ENCODE assay signal across 19 cellular contexts in the genomic region with DNA sequence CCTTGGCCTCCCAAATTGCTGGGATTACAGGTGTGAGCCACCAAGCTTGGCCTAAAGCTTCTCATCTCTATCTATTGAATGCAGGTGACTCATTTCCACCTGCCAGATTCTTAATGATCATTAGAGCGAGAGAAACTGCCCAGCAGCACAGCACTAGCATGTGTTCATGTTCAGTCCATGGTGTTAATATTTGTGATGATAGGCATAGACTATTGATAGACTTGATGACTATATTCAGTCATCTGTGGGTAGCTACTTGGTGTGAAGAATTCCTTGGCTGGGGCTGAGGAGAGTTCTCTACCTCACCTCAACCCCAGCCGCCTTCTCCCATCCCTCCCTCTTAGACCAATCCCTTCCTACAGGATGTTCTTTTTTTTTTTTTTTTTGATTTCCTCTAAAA. TPM values are rescaled to one million over a fixed set of nuclear protein-coding genes. Genes with fewer than 3 reads are reported as not detected.
DNase-seq lines count a peak whose midpoint lies in the region; ATAC-seq and TF ChIP-seq lines count a peak whose summit lies in the region.
"Had no signal": no experiment of that assay in that cellular context is flagged by ENCODE, and none has a peak within 500 bp of the region (broad histone marks: within the 10 kb centered on the region; RNA-seq: fewer than 3 reads in every experiment).

No MANE protein-coding gene starts in this region.

- H2AFZ ChIP-seq in PC-3 (ENCODE audit: low read length), result no peak overlapping the region

- H3K4me1 ChIP-seq in breast epithelium, result no peaks in the 10 kb centered on the region
- peaks cover 38% of the 10 kb centered on the region for H3K4me1 ChIP-seq in PC-3 (ENCODE audit: insufficient read depth, low read length)

- H3K79me2 ChIP-seq in PC-3 (ENCODE audit: low read length), result no peaks in the 10 kb centered on the region

- H3K27ac ChIP-seq in breast epithelium (peak overlapping the region in 1 of 2 donors; percentile 14), PC-3 (ENCODE audit: low read length) (peak overlapping the region; percentile 91), dorsolateral prefrontal cortex (peak overlapping the region in 30 of 59 donors; percentile 7 to 77 (median 41))
- H3K27ac ChIP-seq: KMS-11 had no signal

- TF ChIP-seq CTCF in MCF 10A (IDR thresholded peaks at IDR 0.05; ENCODE audit: unreplicated experiment), result no peak
- TF ChIP-seq CTCF in breast epithelium (IDR thresholded peaks at IDR 0.05), result no peak
- TF ChIP-seq CTCF in PC-3 (conservative IDR thresholded peaks at IDR 0.05; ENCODE audit: low read depth, low read length), result no peak
- no peak for TF ChIP-seq CTCF in dorsolateral prefrontal cortex (IDR thresholded peaks at IDR 0.05 in 54 of 56, conservative IDR thresholded peaks at IDR 0.05 in 2 of 56; ENCODE audit: low read depth in 1 of 56, partially characterized antibody in 56 of 56)
- TF ChIP-seq CTCF in foreskin fibroblast (IDR thresholded peaks at IDR 0.05; ENCODE audit: low read depth, low read length), result no peak

- H3K36me3 ChIP-seq in breast epithelium, result no peaks in the 10 kb centered on the region
- H3K36me3 ChIP-seq in PC-3 (ENCODE audit: low read depth, low read length), result 0 out of 2 replicates have a peak, but pooled peaks cover 3% of the 10 kb centered on the region

- no peak overlapping the region for H3K4me3 Mint-ChIP-seq in MCF 10A (ENCODE audit: unreplicated experiment)
- H3K4me3 Mint-ChIP-seq in stimulated activated memory B cell treated with anti-CD40 and anti-IgM and Interleukin-4, amounts not matched to agents 10 μg/mL and 1 μg/mL and 100 μg/mL, for 72 hours, result no peak overlapping the region
- H3K4me3 Mint-ChIP-seq in effector memory CD8-positive, alpha-beta T cell, result no peak overlapping the region
- H3K4me3 Mint-ChIP-seq: neural crest cell had no signal

- H3K9me3 Mint-ChIP-seq in MCF 10A (ENCODE audit: unreplicated experiment), result no peaks in the 10 kb centered on the region
- no peaks in the 10 kb centered on the region for H3K9me3 Mint-ChIP-seq in stimulated activated memory B cell treated with anti-CD40 and anti-IgM and Interleukin-4, amounts not matched to agents 10 μg/mL and 1 μg/mL and 100 μg/mL, for 72 hours
- no peaks in the 10 kb centered on the region for H3K9me3 Mint-ChIP-seq in effector memory CD8-positive, alpha-beta T cell
- H3K9me3 Mint-ChIP-seq: neural crest cell had no signal

- peaks cover 16% of the 10 kb centered on the region for H3K4me1 Mint-ChIP-seq in MCF 10A (ENCODE audit: insufficient read depth, unreplicated experiment)
- peaks cover 82% of the 10 kb centered on the region for H3K4me1 Mint-ChIP-seq in stimulated activated memory B cell treated with anti-CD40 and anti-IgM and Interleukin-4, amounts not matched to agents 10 μg/mL and 1 μg/mL and 100 μg/mL, for 72 hours
- H3K4me1 Mint-ChIP-seq in effector memory CD8-positive, alpha-beta T cell (ENCODE audit: low read depth in 2 of 2), result peaks cover 38 to 52% of the 10 kb centered on the region in 2 donors

- CTCF ChIA-PET in MCF 10A (lab: Yijun Ruan, JAX), result interaction anchor here (1.1 kb wide), 1 partner anchor 141 kb away, joined by 3 read pairs; no protein-coding TSS in a partner anchor
- CTCF ChIA-PET in PC-3 (lab: Charles Lee), result no interaction called here

- H3K4me3 ChIP-seq in breast epithelium (no peak overlapping the region), PC-3 (ENCODE audit: low read length) (no peak overlapping the region), dorsolateral prefrontal cortex (no peak overlapping the region), foreskin fibroblast (ENCODE audit: low read depth in 1 of 2, low read length in 2 of 2) (no peak overlapping the region)
- H3K4me3 ChIP-seq: smooth muscle cell had no signal

- no peak for TF ChIP-seq POLR2A in breast epithelium (IDR thresholded peaks at IDR 0.05)

- peaks cover 6% of the 10 kb centered on the region for H3K36me3 Mint-ChIP-seq in MCF 10A (ENCODE audit: insufficient read depth, unreplicated experiment)
- peaks cover 45% of the 10 kb centered on the region for H3K36me3 Mint-ChIP-seq in stimulated activated memory B cell treated with anti-CD40 and anti-IgM and Interleukin-4, amounts not matched to agents 10 μg/mL and 1 μg/mL and 100 μg/mL, for 72 hours
- H3K36me3 Mint-ChIP-seq in effector memory CD8-positive, alpha-beta T cell (ENCODE audit: insufficient read depth), result peaks cover 50% of the 10 kb centered on the region

- H4K20me1 ChIP-seq in PC-3 (ENCODE audit: low read length), result no peaks in the 10 kb centered on the region

- H3K27ac Mint-ChIP-seq in MCF 10A (ENCODE audit: low read depth, unreplicated experiment), result peak overlapping the region; percentile 93
- H3K27ac Mint-ChIP-seq in stimulated activated memory B cell treated with anti-CD40 and anti-IgM and Interleukin-4, amounts not matched to agents 10 μg/mL and 1 μg/mL and 100 μg/mL, for 72 hours, result peak overlapping the region; percentile 90
- H3K27ac Mint-ChIP-seq in effector memory CD8-positive, alpha-beta T cell, result peak overlapping the region in 1 of 2 donors; percentile 78

- no peaks in the 10 kb centered on the region for H3K9me3 ChIP-seq in breast epithelium
- no peaks in the 10 kb centered on the region for H3K9me3 ChIP-seq in PC-3 (ENCODE audit: low read length)

- no peak for DNase-seq in MCF 10A (ENCODE audit: unreplicated experiment)
- DNase-seq in breast epithelium (ENCODE audit: low spot score in 2 of 2), result no peak
- peak; percentile 18 for DNase-seq in PC-3
- no peak for DNase-seq in dorsolateral prefrontal cortex
- no peak for DNase-seq in anterior cingulate cortex (lab: John Stamatoyannopoulos, UW)
- DNase-seq in foreskin fibroblast, result no peak
- DNase-seq in effector memory CD8-positive, alpha-beta T cell, result no peak
- DNase-seq: dermis blood vessel endothelial cell; foreskin melanocyte; NCI-H1048; NCI-H1930; NCI-H446; NK-92 treated with Interleukin-12 subunit alpha and Interleukin-12 subunit beta, amount 100 ng/mL, for 24 hours; stimulated activated CD4-positive, alpha-beta T cell treated with anti-CD3 and anti-CD28 coated beads, Interleukin-4, amount 100 ng/mL, for 1 hour; SW 1271 had no signal

- H3K4me2 ChIP-seq in PC-3 (ENCODE audit: low read length), result peak overlapping the region; percentile 46
- H3K4me2 ChIP-seq: KMS-11, smooth muscle cell had no signal

- H3K27me3 ChIP-seq in breast epithelium, result no peaks in the 10 kb centered on the region
- no peaks in the 10 kb centered on the region for H3K27me3 ChIP-seq in PC-3 (ENCODE audit: low read length)
- no peaks in the 10 kb centered on the region for H3K27me3 ChIP-seq in dorsolateral prefrontal cortex

- H3F3A ChIP-seq in PC-3 (ENCODE audit: low read length, unreplicated experiment), result no peaks in the 10 kb centered on the region

- intact Hi-C loops in MCF 10A (cut with micrococcal nuclease) (no loop called here), breast epithelium (cut with DNase I; ENCODE audit: low total_unique reads) (no loop called here), PC-3 (cut with micrococcal nuclease) (loop anchor here (2.0 kb wide), 1 partner anchor 73 kb away; no protein-coding TSS in a partner anchor), dorsolateral prefrontal cortex (cut with DNase I) (no loop called here)

- H3K9ac ChIP-seq in PC-3 (ENCODE audit: low read length), result peak overlapping the region; percentile 40
- H3K9ac ChIP-seq: KMS-11 had no signal

- ATAC-seq in PC-3, result no peak
- no peak for ATAC-seq in stimulated activated memory B cell treated with anti-CD40 and anti-IgM and Interleukin-4, amounts not matched to agents 10 μg/mL and 1 μg/mL and 100 μg/mL, for 72 hours
- ATAC-seq in effector memory CD8-positive, alpha-beta T cell (replicated peaks), result no peak

- no peaks in the 10 kb centered on the region for H3K27me3 Mint-ChIP-seq in MCF 10A (ENCODE audit: insufficient read depth, unreplicated experiment)
- no peaks in the 10 kb centered on the region for H3K27me3 Mint-ChIP-seq in stimulated activated memory B cell treated with anti-CD40 and anti-IgM and Interleukin-4, amounts not matched to agents 10 μg/mL and 1 μg/mL and 100 μg/mL, for 72 hours
- H3K27me3 Mint-ChIP-seq in effector memory CD8-positive, alpha-beta T cell, result no peaks in the 10 kb centered on the region

- H3K9me2 ChIP-seq in PC-3 (replicated peaks; ENCODE audit: low read length), result no peaks in the 10 kb centered on the region

- POLR2A ChIA-PET in MCF 10A (lab: Yijun Ruan, JAX), result interaction anchor here (0.9 to 1.3 kb wide), 2 partner anchors 8 to 12 kb away, joined by 3 to 4 read pairs; no protein-coding TSS in a partner anchor
- POLR2A ChIA-PET in PC-3 (lab: Charles Lee; ENCODE audit: unreplicated experiment), result no interaction called here

- no TSS peak for BruUV-seq in MCF 10A (replicated peaks; lab: Mats Ljungman, UMichigan)
- no TSS peak for BruUV-seq in PC-3 (replicated peaks; lab: Mats Ljungman, UMichigan)

RNA-seq across cellular contexts. Expression of a gene that starts 60.0 kb away (rescaled TPM):
- total RNA-seq in MCF 10A (2022) (11.5 and 18.8 TPM in 2 replicates), breast epithelium (10 to 100 TPM; 28.5 to 79.6 (median 42.3) TPM), PC-3 (2014; rRNA removed) (8.6 and 9.4 TPM in 2 replicates), dorsolateral prefrontal cortex (100 to 1,000 TPM in 1 of 120 experiments, 10 to 100 TPM in 119; 30.8 to 105 (median 56.1) TPM)
